In genomic region chr19:43668406-43669158, GRCh38 we compare ENCODE assay signal across 1 cellular context.
TF ChIP-seq lines count a peak whose summit lies in the region.

No MANE protein-coding gene starts in this region.

TF ChIP-seq in HepG2, 621 proteins besides CTCF, POLR2A, EP300 and RAD21 (continues in another document):
- TF ChIP-seq ZBTB1 (CRISPR knock-in tag; IDR thresholded peaks at IDR 0.05; ENCODE audit: borderline replicate concordance) (no peak), SALL1 (CRISPR knock-in tag; IDR thresholded peaks at IDR 0.05) (peak; percentile 25; the same call in 1 of the 2 replicates), ZNF510 (CRISPR knock-in tag; IDR thresholded peaks at IDR 0.05; ENCODE audit: low read depth) (0 out of 2 replicates have a peak, but pooled peaks have one; percentile 53), ZNF513 (CRISPR knock-in tag; conservative IDR thresholded peaks at IDR 0.05) (no peak), SP4 (CRISPR knock-in tag; IDR thresholded peaks at IDR 0.05) (peak; percentile 91), ERF (CRISPR knock-in tag; IDR thresholded peaks at IDR 0.05) (peak; percentile 40; the same call in 1 of the 2 replicates), RBFOX2 (IDR thresholded peaks at IDR 0.05; ENCODE audit: low read depth, low read length) (peak; percentile 39; the same call in 1 of the 2 replicates), HMG20A (CRISPR knock-in tag; IDR thresholded peaks at IDR 0.05; ENCODE audit: borderline replicate concordance) (no peak), ZNF598 (CRISPR knock-in tag; IDR thresholded peaks at IDR 0.05; ENCODE audit: borderline replicate concordance) (no peak), ZBTB46 (CRISPR knock-in tag; IDR thresholded peaks at IDR 0.05; ENCODE audit: borderline replicate concordance) (no peak), XRCC5 (optimal IDR thresholded peaks at IDR 0.05; ENCODE audit: low read length) (peak; percentile 62), TAF1 (CRISPR knock-in tag; IDR thresholded peaks at IDR 0.05) (0 out of 2 replicates have a peak, but pooled peaks have one; percentile 52), ZFY (CRISPR knock-in tag; IDR thresholded peaks at IDR 0.05) (peak; percentile 78), ZGPAT (CRISPR knock-in tag; IDR thresholded peaks at IDR 0.05) (peak; percentile 36; the same call in 1 of the 2 replicates), IRF2 (CRISPR knock-in tag; IDR thresholded peaks at IDR 0.05) (no peak), ELF1 (CRISPR knock-in tag; IDR thresholded peaks at IDR 0.05) (peak; percentile 37; the same call in 1 of the 2 replicates), NAIF1 (CRISPR knock-in tag; IDR thresholded peaks at IDR 0.05; ENCODE audit: borderline replicate concordance) (0 out of 2 replicates have a peak, but pooled peaks have one; percentile 30), ZFP91 (CRISPR knock-in tag; IDR thresholded peaks at IDR 0.05; ENCODE audit: borderline replicate concordance) (peak; percentile 64; the same call in 1 of the 2 replicates), ZBTB7B (CRISPR knock-in tag; IDR thresholded peaks at IDR 0.05) (no peak), ZNF12 (CRISPR knock-in tag; IDR thresholded peaks at IDR 0.05) (no peak), KDM1A (CRISPR knock-in tag; IDR thresholded peaks at IDR 0.05) (no peak), DRAP1 (CRISPR knock-in tag; IDR thresholded peaks at IDR 0.05) (peak; percentile 86), TEAD3 (CRISPR knock-in tag; optimal IDR thresholded peaks at IDR 0.05; ENCODE audit: borderline replicate concordance) (no peak), ZNF547 (CRISPR knock-in tag; IDR thresholded peaks at IDR 0.05) (0 out of 2 replicates have a peak, but pooled peaks have one; percentile 21), ZBTB43 (CRISPR knock-in tag; conservative IDR thresholded peaks at IDR 0.05) (no peak), RERE (CRISPR knock-in tag; IDR thresholded peaks at IDR 0.05; ENCODE audit: low read depth) (no peak)
- TF ChIP-seq, protein P1, sequence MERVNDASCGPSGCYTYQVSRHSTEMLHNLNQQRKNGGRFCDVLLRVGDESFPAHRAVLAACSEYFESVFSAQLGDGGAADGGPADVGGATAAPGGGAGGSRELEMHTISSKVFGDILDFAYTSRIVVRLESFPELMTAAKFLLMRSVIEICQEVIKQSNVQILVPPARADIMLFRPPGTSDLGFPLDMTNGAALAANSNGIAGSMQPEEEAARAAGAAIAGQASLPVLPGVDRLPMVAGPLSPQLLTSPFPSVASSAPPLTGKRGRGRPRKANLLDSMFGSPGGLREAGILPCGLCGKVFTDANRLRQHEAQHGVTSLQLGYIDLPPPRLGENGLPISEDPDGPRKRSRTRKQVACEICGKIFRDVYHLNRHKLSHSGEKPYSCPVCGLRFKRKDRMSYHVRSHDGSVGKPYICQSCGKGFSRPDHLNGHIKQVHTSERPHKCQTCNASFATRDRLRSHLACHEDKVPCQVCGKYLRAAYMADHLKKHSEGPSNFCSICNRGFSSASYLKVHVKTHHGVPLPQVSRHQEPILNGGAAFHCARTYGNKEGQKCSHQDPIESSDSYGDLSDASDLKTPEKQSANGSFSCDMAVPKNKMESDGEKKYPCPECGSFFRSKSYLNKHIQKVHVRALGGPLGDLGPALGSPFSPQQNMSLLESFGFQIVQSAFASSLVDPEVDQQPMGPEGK (CRISPR knock-in tag; IDR thresholded peaks at IDR 0.05) = peak; percentile 34; the same call in 1 of the 2 replicates
- TF ChIP-seq, protein P2, sequence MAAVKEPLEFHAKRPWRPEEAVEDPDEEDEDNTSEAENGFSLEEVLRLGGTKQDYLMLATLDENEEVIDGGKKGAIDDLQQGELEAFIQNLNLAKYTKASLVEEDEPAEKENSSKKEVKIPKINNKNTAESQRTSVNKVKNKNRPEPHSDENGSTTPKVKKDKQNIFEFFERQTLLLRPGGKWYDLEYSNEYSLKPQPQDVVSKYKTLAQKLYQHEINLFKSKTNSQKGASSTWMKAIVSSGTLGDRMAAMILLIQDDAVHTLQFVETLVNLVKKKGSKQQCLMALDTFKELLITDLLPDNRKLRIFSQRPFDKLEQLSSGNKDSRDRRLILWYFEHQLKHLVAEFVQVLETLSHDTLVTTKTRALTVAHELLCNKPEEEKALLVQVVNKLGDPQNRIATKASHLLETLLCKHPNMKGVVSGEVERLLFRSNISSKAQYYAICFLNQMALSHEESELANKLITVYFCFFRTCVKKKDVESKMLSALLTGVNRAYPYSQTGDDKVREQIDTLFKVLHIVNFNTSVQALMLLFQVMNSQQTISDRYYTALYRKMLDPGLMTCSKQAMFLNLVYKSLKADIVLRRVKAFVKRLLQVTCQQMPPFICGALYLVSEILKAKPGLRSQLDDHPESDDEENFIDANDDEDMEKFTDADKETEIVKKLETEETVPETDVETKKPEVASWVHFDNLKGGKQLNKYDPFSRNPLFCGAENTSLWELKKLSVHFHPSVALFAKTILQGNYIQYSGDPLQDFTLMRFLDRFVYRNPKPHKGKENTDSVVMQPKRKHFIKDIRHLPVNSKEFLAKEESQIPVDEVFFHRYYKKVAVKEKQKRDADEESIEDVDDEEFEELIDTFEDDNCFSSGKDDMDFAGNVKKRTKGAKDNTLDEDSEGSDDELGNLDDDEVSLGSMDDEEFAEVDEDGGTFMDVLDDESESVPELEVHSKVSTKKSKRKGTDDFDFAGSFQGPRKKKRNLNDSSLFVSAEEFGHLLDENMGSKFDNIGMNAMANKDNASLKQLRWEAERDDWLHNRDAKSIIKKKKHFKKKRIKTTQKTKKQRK (IDR thresholded peaks at IDR 0.05; ENCODE audit: low read length) = no peak
- TF ChIP-seq, protein P3, sequence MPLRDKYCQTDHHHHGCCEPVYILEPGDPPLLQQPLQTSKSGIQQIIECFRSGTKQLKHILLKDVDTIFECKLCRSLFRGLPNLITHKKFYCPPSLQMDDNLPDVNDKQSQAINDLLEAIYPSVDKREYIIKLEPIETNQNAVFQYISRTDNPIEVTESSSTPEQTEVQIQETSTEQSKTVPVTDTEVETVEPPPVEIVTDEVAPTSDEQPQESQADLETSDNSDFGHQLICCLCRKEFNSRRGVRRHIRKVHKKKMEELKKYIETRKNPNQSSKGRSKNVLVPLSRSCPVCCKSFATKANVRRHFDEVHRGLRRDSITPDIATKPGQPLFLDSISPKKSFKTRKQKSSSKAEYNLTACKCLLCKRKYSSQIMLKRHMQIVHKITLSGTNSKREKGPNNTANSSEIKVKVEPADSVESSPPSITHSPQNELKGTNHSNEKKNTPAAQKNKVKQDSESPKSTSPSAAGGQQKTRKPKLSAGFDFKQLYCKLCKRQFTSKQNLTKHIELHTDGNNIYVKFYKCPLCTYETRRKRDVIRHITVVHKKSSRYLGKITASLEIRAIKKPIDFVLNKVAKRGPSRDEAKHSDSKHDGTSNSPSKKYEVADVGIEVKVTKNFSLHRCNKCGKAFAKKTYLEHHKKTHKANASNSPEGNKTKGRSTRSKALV (CRISPR knock-in tag; IDR thresholded peaks at IDR 0.05) = 0 out of 2 replicates have a peak, but pooled peaks have one; percentile 27
